ENCODE assay signal across 20 cellular contexts in genomic region chr21:15947707-15948106, GRCh38.
DNase-seq lines count a peak whose midpoint lies in the region; ATAC-seq lines count a peak whose summit lies in the region.
"Had no signal": no experiment of that assay in that cellular context is flagged by ENCODE, and none has a peak within 500 bp of the region (broad histone marks: within the 10 kb centered on the region; RNA-seq: fewer than 3 reads in every experiment).

No MANE protein-coding gene starts in this region.

- peak; percentile 30 for DNase-seq in SIG-M5 treated with dmso at 0.1 percent for 504 hours (lab: John Stamatoyannopoulos, UW; ENCODE audit: unreplicated experiment)
- no peak for DNase-seq in SIG-M5 (lab: John Stamatoyannopoulos, UW)
- DNase-seq in left kidney (ENCODE audit: low read depth, low spot score) = peak; percentile 53
- no peak for DNase-seq in OCI-M1 (lab: John Stamatoyannopoulos, UW)
- no peak for DNase-seq in activated naive CD4-positive, alpha-beta T cell treated with Interleukin-2 at 50 U/mL for 16 hours
- no peak for DNase-seq in NCI-H345 (lab: John Stamatoyannopoulos, UW)
- DNase-seq: 8988T, COR-L47, DMS 273 treated with DMSO at 0.1 percent for 48 hours, DND-41, NCI-H187, NCI-H2107, NCI-H524, NCI-H82, PC-9, SJCRH30 had no signal

- H3K27me3 ChIP-seq in neuron (ENCODE audit: insufficient read depth, low read length) = no peaks in the 10 kb centered on the region
- H3K27me3 ChIP-seq: SJCRH30 had no signal

- no peaks in the 10 kb centered on the region for H3K36me3 ChIP-seq in neuron (ENCODE audit: insufficient read depth, low read length)
- H3K36me3 ChIP-seq: SJCRH30 had no signal

- H3K9me3 ChIP-seq in neuron (ENCODE audit: low read length) = no peaks in the 10 kb centered on the region
- H3K9me3 ChIP-seq: SJCRH30 had no signal

- ATAC-seq in HG03135 (IDR thresholded peaks at IDR 0.05; ENCODE audit: unreplicated experiment) = no peak
- ATAC-seq: HCT116, K562 had no signal

- H3K4me1 ChIP-seq in neuron (ENCODE audit: insufficient read depth, low read length) = peaks cover 14% of the 10 kb centered on the region
- H3K4me1 ChIP-seq: SJCRH30 had no signal

- no peak overlapping the region for H2AFZ ChIP-seq in neuron (ENCODE audit: low read depth, low read length)
- H2AFZ ChIP-seq: PC-9 had no signal

- H3K4me3 ChIP-seq in neuron (ENCODE audit: low read length) = peak overlapping the region; percentile 6
- H3K4me3 ChIP-seq: K562, PC-9, SJCRH30 had no signal

Comparison
In these comparisons a context has a peak if more than half of its experiments do, and no peak if none do; other contexts are left out.
1. DNase-seq: peak in SIG-M5 treated with dmso at 0.1 percent for 504 hours (single experiment) and left kidney (single experiment); none in SIG-M5 (single experiment), OCI-M1 (single experiment), activated naive CD4-positive, alpha-beta T cell treated with Interleukin-2 at 50 U/mL for 16 hours (single experiment) and NCI-H345 (single experiment).